Comparison of ENCODE assay signal across 8 cellular contexts in the genomic region with DNA sequence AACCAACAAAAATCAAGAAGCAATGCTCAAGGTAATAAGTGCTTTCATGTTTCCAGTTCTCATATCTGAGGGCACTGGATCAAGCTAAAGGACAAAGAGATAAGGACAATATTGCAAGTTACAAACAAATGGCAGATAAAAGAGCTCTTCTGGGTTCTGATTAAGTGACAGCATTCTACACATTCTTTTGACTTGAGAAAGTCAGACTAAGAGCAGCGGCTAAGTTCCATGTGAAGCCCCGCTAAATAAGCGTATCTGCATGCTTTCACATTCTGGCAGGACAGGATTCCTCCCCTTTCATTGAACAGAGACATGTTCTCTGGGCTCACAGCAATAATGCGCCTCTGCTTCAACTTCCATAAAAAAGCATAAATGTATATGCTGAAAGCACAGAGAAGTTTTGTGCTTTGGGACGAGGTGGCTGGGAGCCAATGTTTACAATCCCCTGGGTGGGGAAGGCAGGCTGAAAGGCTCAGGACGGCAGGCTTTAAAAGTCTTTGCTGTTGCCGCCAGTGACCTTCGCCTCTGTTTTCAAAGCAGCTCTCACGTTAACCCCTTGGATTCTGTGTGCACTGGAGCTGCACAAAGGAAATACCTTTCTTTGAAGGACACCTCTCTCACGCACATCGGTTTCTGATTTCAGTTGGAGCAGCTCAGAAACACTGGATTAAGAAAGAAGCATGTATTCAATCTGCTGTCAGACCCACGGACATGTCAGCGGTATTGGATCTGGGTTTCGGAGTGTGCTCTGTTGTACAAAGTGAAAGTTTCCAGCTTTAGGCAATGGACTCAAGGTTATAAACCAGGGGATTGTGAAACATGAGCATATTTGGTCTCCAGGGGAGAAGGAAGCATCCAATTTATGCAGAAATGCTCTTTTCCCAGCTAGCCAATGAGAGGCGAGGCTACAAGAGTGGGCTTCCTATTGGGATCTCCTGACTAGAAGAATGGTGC.
DNase-seq lines count a peak whose midpoint lies in the region; ATAC-seq, FAIRE-seq and TF ChIP-seq lines count a peak whose summit lies in the region.

No MANE protein-coding gene starts in this region.

- peak overlapping the region; percentile 61 to 90 for H3K27ac ChIP-seq in lung (ENCODE audit: low read depth in 1 of 2, low read length in 1 of 2)
- H3K27ac ChIP-seq in temporal lobe (ENCODE audit: low read depth, low read length) = peak overlapping the region; percentile 75

- peak; percentile 64 for ATAC-seq in lung (ENCODE audit: insufficient read depth, low FRiP score)
- ATAC-seq in HG03159 (IDR thresholded peaks at IDR 0.05; ENCODE audit: unreplicated experiment) = no peak

- H3K4me3 ChIP-seq in lung = peak overlapping the region; percentile 64

- no peaks in the 10 kb centered on the region for H3K9me3 ChIP-seq in lung (ENCODE audit: control insufficient read depth in 2 of 2, insufficient read depth in 1 of 2, low read length in 1 of 2)

- 27 to 42% methylated on average over 15 of the region's 15 CpGs for WGBS in lung, 2 donors

- DNase-seq in NCI-H2107 treated with DMSO at 0.1 percent for 48 hours (lab: John Stamatoyannopoulos, UW; ENCODE audit: unreplicated experiment) (peak; percentile 44), NCI-H2107 (lab: John Stamatoyannopoulos, UW) (no peak), RCC 7860 (ENCODE audit: low spot score) (peak; percentile 93), ecto neural progenitor cell (ENCODE audit: low spot score) (peak; percentile 65), lung (ENCODE audit: low spot score) (peak; percentile 44), NCI-H1930 (lab: John Stamatoyannopoulos, UW) (no peak)

- peak; percentile 91 for FAIRE-seq in RCC 7860 (lab: Jason Lieb, UNC)

- H3K27me3 ChIP-seq in lung (ENCODE audit: control insufficient read depth, insufficient read depth) = no peaks in the 10 kb centered on the region

- TF ChIP-seq CTCF in lung (IDR thresholded peaks at IDR 0.05; ENCODE audit: control extremely low read depth, extremely low read depth) = no peak

- peaks cover 4 to 8% of the 10 kb centered on the region in 2 donors for H3K4me1 ChIP-seq in lung (ENCODE audit: control insufficient read depth in 2 of 2, insufficient read depth in 2 of 2, low read length in 2 of 2)

- H3K36me3 ChIP-seq in lung (ENCODE audit: control insufficient read depth in 2 of 2, insufficient read depth in 2 of 2, low read length in 2 of 2) = no peaks in the 10 kb centered on the region

Comparison
In these comparisons a context has a peak if more than half of its experiments do, and no peak if none do; other contexts are left out.
1. DNase-seq: peak in NCI-H2107 treated with DMSO at 0.1 percent for 48 hours (single experiment), RCC 7860 (single experiment), ecto neural progenitor cell (single experiment) and lung (single experiment); none in NCI-H2107 (single experiment) and NCI-H1930 (0 of 2).